ENCODE assay signal across 8 cellular contexts in genomic region chr15:44286814-44287555, GRCh38. TPM values are rescaled to one million over a fixed set of nuclear protein-coding genes. Genes with fewer than 3 reads are reported as not detected.
DNase-seq lines count a peak whose midpoint lies in the region; ATAC-seq, FAIRE-seq and TF ChIP-seq lines count a peak whose summit lies in the region.

No MANE protein-coding gene starts in this region.

- peaks cover 31% of the 10 kb centered on the region for H3K4me1 Mint-ChIP-seq in T-helper 17 cell

- TF ChIP-seq CTCF in spleen (IDR thresholded peaks at IDR 0.05 in 8 of 11, conservative IDR thresholded peaks at IDR 0.05 in 3 of 11) = peak in 4 of 11 experiments; percentile 10 to 23 (median 16)

- FAIRE-seq in H54 (lab: Jason Lieb, UNC) = no peak

- peak overlapping the region; percentile 86 for H3K4me3 Mint-ChIP-seq in T-helper 17 cell

- peaks cover 3% of the 10 kb centered on the region for H3K36me3 Mint-ChIP-seq in T-helper 17 cell (ENCODE audit: low read depth)

- intact Hi-C loops in spleen (cut with DNase I; ENCODE audit: low total_unique reads) = no loop called here

- peaks cover 0 to under 1% (median 0%) of the 10 kb centered on the region in 6 donors for H3K36me3 ChIP-seq in spleen

- H3K27me3 ChIP-seq in spleen (replicated peaks in 1 of 7) = peaks cover 0 to 5% (median 0%) of the 10 kb centered on the region in 7 donors

- H3K27ac Mint-ChIP-seq in T-helper 17 cell = peak overlapping the region; percentile 95

- H3K9me3 ChIP-seq in T-helper 17 cell (ENCODE audit: control insufficient read depth, low read length, poor library complexity, severe bottlenecking) (no peaks in the 10 kb centered on the region), spleen (no peaks in the 10 kb centered on the region)

- WGBS in spleen, 5 donors = 61 to 68% (median 65%) methylated on average over 15 of the region's 15 CpGs

- peak; percentile 28 for DNase-seq in NCI-H2171 treated with DMSO at 0.1 percent for 48 hours (lab: John Stamatoyannopoulos, UW)
- no peak for DNase-seq in NCI-H2171 (lab: John Stamatoyannopoulos, UW)
- DNase-seq in T-helper 17 cell = no peak
- peak; percentile 22 for DNase-seq in glomerular visceral epithelial cell (ENCODE audit: extremely low spot score)
- peak; percentile 78 for DNase-seq in spleen
- no peak for DNase-seq in NCI-H345 treated with DMSO at 0.1 percent for 48 hours (lab: John Stamatoyannopoulos, UW; ENCODE audit: unreplicated experiment)
- DNase-seq in H54 (ENCODE audit: insufficient read length, low spot score) = no peak

- no peak for ATAC-seq in T-helper 17 cell
- ATAC-seq in GM19351 (IDR thresholded peaks at IDR 0.05; ENCODE audit: unreplicated experiment) = no peak

- TF ChIP-seq POLR2A in spleen (IDR thresholded peaks at IDR 0.05) (no peak), H54 (IDR thresholded peaks at IDR 0.05; ENCODE audit: low read depth, low read length) (no peak)

- peak overlapping the region; percentile 69 to 95 (median 92) for H3K27ac ChIP-seq in spleen

- H3K4me1 ChIP-seq in spleen = peaks cover 16 to 45% (median 37%) of the 10 kb centered on the region in 6 donors

- H3K27me3 Mint-ChIP-seq in T-helper 17 cell = no peaks in the 10 kb centered on the region

- H3K4me3 ChIP-seq in spleen = peak overlapping the region; percentile 65 to 99 (median 96)

RNA-seq across cellular contexts. Expression of gene GOLM2, which starts 1.5 kb away (rescaled TPM):
- total RNA-seq in T-helper 17 cell (10 to 100 TPM; 41.5 to 48.8 TPM), spleen (10 to 100 TPM; 65.8 to 84.3 (median 73.1) TPM)
- polyA plus RNA-seq in spleen = 10 to 100 TPM; 21.5 to 27.8 (median 26.1) TPM

Comparison
In these comparisons a context has a peak if more than half of its experiments do, and no peak if none do; other contexts are left out.
1. DNase-seq: peak in NCI-H2171 treated with DMSO at 0.1 percent for 48 hours (single experiment), glomerular visceral epithelial cell (single experiment) and spleen (single experiment); none in NCI-H2171 (single experiment), T-helper 17 cell (0 of 3), NCI-H345 treated with DMSO at 0.1 percent for 48 hours (single experiment) and H54 (single experiment).